ENCODE assay signal across 14 cellular contexts in genomic region chr16:474420-475122, GRCh38. TPM values are rescaled to one million over a fixed set of nuclear protein-coding genes. Genes with fewer than 3 reads are reported as not detected.
DNase-seq lines count a peak whose midpoint lies in the region; ATAC-seq and TF ChIP-seq lines count a peak whose summit lies in the region.
"Had no signal": no experiment of that assay in that cellular context is flagged by ENCODE, and none has a peak within 500 bp of the region (broad histone marks: within the 10 kb centered on the region; RNA-seq: fewer than 3 reads in every experiment).

No MANE protein-coding gene starts in this region.

- no peaks in the 10 kb centered on the region for H3K27me3 ChIP-seq in breast epithelium

- TF ChIP-seq CTCF in nephron (IDR thresholded peaks at IDR 0.05; ENCODE audit: unreplicated experiment in 3 of 3) = no peak
- TF ChIP-seq CTCF in breast epithelium (IDR thresholded peaks at IDR 0.05) = no peak

- no peaks in the 10 kb centered on the region for H3K9me3 Mint-ChIP-seq in activated naive CD4-positive, alpha-beta T cell treated with anti-CD3 and anti-CD28 coated beads, Interleukin-2, amount 50 U/mL, for 72 hours
- no peaks in the 10 kb centered on the region for H3K9me3 Mint-ChIP-seq in nephron
- no peaks in the 10 kb centered on the region for H3K9me3 Mint-ChIP-seq in naive thymus-derived CD8-positive, alpha-beta T cell
- H3K9me3 Mint-ChIP-seq: activated naive CD4-positive, alpha-beta T cell treated with anti-CD3 and anti-CD28 coated beads, Interleukin-2, amount 10 ng/mL, durations not matched to agents 7 days and 5 days had no signal

- peak overlapping the region; percentile 26 to 30 for H3K27ac Mint-ChIP-seq in activated naive CD4-positive, alpha-beta T cell treated with anti-CD3 and anti-CD28 coated beads, Interleukin-2, amount 50 U/mL, for 72 hours
- peak overlapping the region; percentile 90 to 99 (median 96) for H3K27ac Mint-ChIP-seq in nephron
- peak overlapping the region in 3 of 10 donors; percentile 10 to 68 (median 27) for H3K27ac Mint-ChIP-seq in naive thymus-derived CD8-positive, alpha-beta T cell
- H3K27ac Mint-ChIP-seq: activated naive CD4-positive, alpha-beta T cell treated with anti-CD3 and anti-CD28 coated beads, Interleukin-2, amount 10 ng/mL, durations not matched to agents 7 days and 5 days had no signal

- no peaks in the 10 kb centered on the region for H3K36me3 Mint-ChIP-seq in activated naive CD4-positive, alpha-beta T cell treated with anti-CD3 and anti-CD28 coated beads, Interleukin-2, amount 50 U/mL, for 72 hours
- peaks cover 10% of the 10 kb centered on the region for H3K36me3 Mint-ChIP-seq in nephron (ENCODE audit: low read depth)
- peaks cover 0 to 30% (median 0%) of the 10 kb centered on the region in 3 donors for H3K36me3 Mint-ChIP-seq in naive thymus-derived CD8-positive, alpha-beta T cell
- H3K36me3 Mint-ChIP-seq: activated naive CD4-positive, alpha-beta T cell treated with anti-CD3 and anti-CD28 coated beads, Interleukin-2, amount 10 ng/mL, durations not matched to agents 7 days and 5 days had no signal

- H3K4me3 Mint-ChIP-seq in nephron = peak overlapping the region in 2 of 3 experiments; percentile 45 to 71
- no peak overlapping the region for H3K4me3 Mint-ChIP-seq in naive thymus-derived CD8-positive, alpha-beta T cell
- H3K4me3 Mint-ChIP-seq: activated naive CD4-positive, alpha-beta T cell treated with anti-CD3 and anti-CD28 coated beads, Interleukin-2, amount 10 ng/mL, durations not matched to agents 7 days and 5 days had no signal

- no peaks in the 10 kb centered on the region for H3K27me3 Mint-ChIP-seq in nephron (ENCODE audit: low read depth)
- H3K27me3 Mint-ChIP-seq in naive thymus-derived CD8-positive, alpha-beta T cell = no peaks in the 10 kb centered on the region
- H3K27me3 Mint-ChIP-seq: activated naive CD4-positive, alpha-beta T cell treated with anti-CD3 and anti-CD28 coated beads, Interleukin-2, amount 10 ng/mL, durations not matched to agents 7 days and 5 days had no signal

- ATAC-seq in activated naive CD4-positive, alpha-beta T cell treated with anti-CD3 and anti-CD28 coated beads, Interleukin-2, amount 50 U/mL, for 72 hours = no peak
- ATAC-seq in GM18861 (IDR thresholded peaks at IDR 0.05; ENCODE audit: unreplicated experiment) = no peak
- no peak for ATAC-seq in naive thymus-derived CD8-positive, alpha-beta T cell
- ATAC-seq: right cardiac atrium, SK-N-SH treated with all-trans-retinoic acid at 6 μM for 48 hours had no signal

- no peaks in the 10 kb centered on the region for H3K4me1 ChIP-seq in breast epithelium

- H3K27ac ChIP-seq in breast epithelium = no peak overlapping the region
- H3K27ac ChIP-seq: 22Rv1 had no signal

- no peaks in the 10 kb centered on the region for H3K9me3 ChIP-seq in breast epithelium

- no peak for TF ChIP-seq POLR2A in breast epithelium (IDR thresholded peaks at IDR 0.05)

- intact Hi-C loops in breast epithelium (cut with DNase I; ENCODE audit: low total_unique reads) = no loop called here

- DNase-seq in activated naive CD4-positive, alpha-beta T cell treated with anti-CD3 and anti-CD28 coated beads, Interleukin-2, amount 50 U/mL, for 72 hours (ENCODE audit: low spot score in 2 of 2) = no peak
- no peak for DNase-seq in activated naive CD4-positive, alpha-beta T cell treated with anti-CD3 and anti-CD28 coated beads, Interleukin-2, amount 50 U/mL, for 16 hours
- DNase-seq in globus pallidus (ENCODE audit: low spot score) (peak; percentile 78), breast epithelium (ENCODE audit: low spot score in 2 of 2) (no peak), GM19240 (ENCODE audit: insufficient read length, low spot score) (no peak)
- DNase-seq in naive thymus-derived CD8-positive, alpha-beta T cell = no peak
- DNase-seq: activated CD4-positive, alpha-beta T cell treated with anti-CD3 and anti-CD28 coated beads, Interleukin-2, amount 50 U/mL, for 1 hour; activated naive CD4-positive, alpha-beta T cell treated with anti-CD3 and anti-CD28 coated beads, Interleukin-2, amount 10 ng/mL, durations not matched to agents 7 days and 5 days; stimulated activated CD4-positive, alpha-beta T cell treated with anti-CD3 and anti-CD28 coated beads, Interleukin-2, amount 100 ng/mL, for 24 hours had no signal

- H3K36me3 ChIP-seq in breast epithelium = no peaks in the 10 kb centered on the region

- peaks cover 32% of the 10 kb centered on the region for H3K4me1 Mint-ChIP-seq in nephron
- peaks cover 0 to 2% (median 0%) of the 10 kb centered on the region in 4 donors for H3K4me1 Mint-ChIP-seq in naive thymus-derived CD8-positive, alpha-beta T cell
- H3K4me1 Mint-ChIP-seq: activated naive CD4-positive, alpha-beta T cell treated with anti-CD3 and anti-CD28 coated beads, Interleukin-2, amount 10 ng/mL, durations not matched to agents 7 days and 5 days had no signal

- POLR2A ChIA-PET in naive thymus-derived CD8-positive, alpha-beta T cell (lab: Charles Lee) = no interaction called here

- no peak overlapping the region for H3K4me3 ChIP-seq in breast epithelium

RNA-seq across cellular contexts. Expression of gene RAB11FIP3, which starts 49.1 kb away (rescaled TPM):
- total RNA-seq in activated naive CD4-positive, alpha-beta T cell treated with anti-CD3 and anti-CD28 coated beads, Interleukin-2, amount 50 U/mL, for 72 hours = 10 to 100 TPM; 18.6 to 32.0 TPM
- 10 to 100 TPM; 22.0 to 44.6 (median 24.5) TPM for total RNA-seq in breast epithelium
- 10 to 100 TPM; 43.8 to 49.7 TPM for total RNA-seq in naive thymus-derived CD8-positive, alpha-beta T cell
- polyA plus RNA-seq in naive thymus-derived CD8-positive, alpha-beta T cell = 1 to 10 TPM; 1.3 to 5.0 (median 2.2) TPM

RNA-seq across cellular contexts. Expression of gene CAPN15, which starts 52.9 kb away (rescaled TPM):
- total RNA-seq in activated naive CD4-positive, alpha-beta T cell treated with anti-CD3 and anti-CD28 coated beads, Interleukin-2, amount 50 U/mL, for 72 hours = 10 to 100 TPM; 55.5 to 76.5 TPM
- 10 to 100 TPM; 15.4 to 27.2 (median 15.5) TPM for total RNA-seq in breast epithelium
- 10 to 100 TPM; 63.1 to 63.2 TPM for total RNA-seq in naive thymus-derived CD8-positive, alpha-beta T cell
- polyA plus RNA-seq in naive thymus-derived CD8-positive, alpha-beta T cell = 1 to 10 TPM; 5.5 to 7.9 (median 6.0) TPM

Comparison
In these comparisons a context has a peak if more than half of its experiments do, and no peak if none do; other contexts are left out.
1. H3K4me3 Mint-ChIP-seq: peak in nephron (2 of 3); none in naive thymus-derived CD8-positive, alpha-beta T cell (0 of 10).